Comparison of ENCODE assay signal across 16 cellular contexts in the genomic region with DNA sequence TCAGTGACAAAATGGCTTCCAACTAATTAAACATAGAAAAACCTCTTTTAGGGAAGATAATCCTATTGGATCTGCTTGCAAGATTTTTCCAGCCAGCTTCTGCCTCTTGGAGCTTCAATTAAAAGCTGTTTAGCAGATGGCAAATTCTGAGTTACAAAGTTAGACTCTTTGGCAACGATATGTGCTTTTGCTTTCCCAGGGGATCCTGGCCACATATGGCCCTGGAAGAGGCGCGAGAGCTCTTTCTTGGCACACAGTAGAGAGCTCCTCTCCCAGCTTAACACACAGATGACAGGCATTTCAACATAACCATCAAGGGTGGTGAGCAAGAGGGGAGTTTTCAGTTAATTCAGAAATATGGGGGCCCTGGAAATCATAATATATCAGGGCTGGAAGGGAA. TPM values are rescaled to one million over a fixed set of nuclear protein-coding genes. Genes with fewer than 3 reads are reported as not detected.
DNase-seq lines count a peak whose midpoint lies in the region; ATAC-seq, FAIRE-seq and TF ChIP-seq lines count a peak whose summit lies in the region.
"Had no signal": no experiment of that assay in that cellular context is flagged by ENCODE, and none has a peak within 500 bp of the region (broad histone marks: within the 10 kb centered on the region; RNA-seq: fewer than 3 reads in every experiment).

No MANE protein-coding gene starts in this region.

- no peak overlapping the region for H3K4me3 Mint-ChIP-seq in mesothelial cell of epicardium
- H3K4me3 Mint-ChIP-seq in activated naive CD8-positive, alpha-beta T cell treated with anti-CD3 and anti-CD28 coated beads for 36 hours = no peak overlapping the region
- H3K4me3 Mint-ChIP-seq: activated T-cell treated with anti-CD3 and anti-CD28 coated beads, Interleukin-2, amount 50 U/mL, for 72 hours; HFFc6; IgD-negative memory B cell; immature natural killer cell; nephron had no signal

- no peak for ATAC-seq in HG02885 (IDR thresholded peaks at IDR 0.05; ENCODE audit: poor library complexity, unreplicated experiment)
- ATAC-seq in GM18519 (IDR thresholded peaks at IDR 0.05; ENCODE audit: low FRiP score, unreplicated experiment) = no peak
- ATAC-seq: activated T-cell treated with anti-CD3 and anti-CD28 coated beads, Interleukin-2, amount 50 U/mL, for 72 hours had no signal

- H3K4me1 Mint-ChIP-seq in mesothelial cell of epicardium = no peaks in the 10 kb centered on the region
- no peaks in the 10 kb centered on the region for H3K4me1 Mint-ChIP-seq in activated naive CD8-positive, alpha-beta T cell treated with anti-CD3 and anti-CD28 coated beads for 36 hours
- H3K4me1 Mint-ChIP-seq: IgD-negative memory B cell, immature natural killer cell had no signal

- peak; percentile 80 for FAIRE-seq in D721Med (lab: Jason Lieb, UNC)

- no peak for TF ChIP-seq POLR2A in Peyer's patch (IDR thresholded peaks at IDR 0.05)

- H3K9me3 ChIP-seq in Peyer's patch = peaks cover 0 to 4% (median 0%) of the 10 kb centered on the region in 4 donors

- TF ChIP-seq CTCF in D721Med (IDR thresholded peaks at IDR 0.05; ENCODE audit: insufficient read depth, missing control alignments) = no peak
- TF ChIP-seq CTCF in Peyer's patch (IDR thresholded peaks at IDR 0.05) = no peak
- no peak for TF ChIP-seq CTCF in foreskin fibroblast (IDR thresholded peaks at IDR 0.05; ENCODE audit: low read depth, low read length)
- no peak for TF ChIP-seq CTCF in mesothelial cell of epicardium (IDR thresholded peaks at IDR 0.05; ENCODE audit: unreplicated experiment)

- H3K4me3 ChIP-seq in Peyer's patch (no peak overlapping the region), foreskin fibroblast (ENCODE audit: low read depth in 1 of 2, low read length in 2 of 2) (no peak overlapping the region)

- no peak for DNase-seq in D721Med (ENCODE audit: insufficient read length, low spot score)
- no peak for DNase-seq in Peyer's patch
- DNase-seq in foreskin fibroblast = peak; percentile 57 to 76
- DNase-seq in pons (ENCODE audit: low spot score) = peak; percentile 31
- no peak for DNase-seq in mesothelial cell of epicardium (ENCODE audit: low spot score in 2 of 2, unreplicated experiment in 2 of 2)
- DNase-seq in activated naive CD8-positive, alpha-beta T cell treated with anti-CD3 and anti-CD28 coated beads for 36 hours = no peak
- DNase-seq: activated CD4-positive, CD25-positive, alpha-beta regulatory T cell; activated T-cell treated with anti-CD3 and anti-CD28 coated beads, Interleukin-2, amount 50 U/mL, for 72 hours; HFFc6; immature natural killer cell; NCI-H1436 treated with DMSO at 0.1 percent for 48 hours; SW 1271 had no signal

- H3K9me3 Mint-ChIP-seq in mesothelial cell of epicardium = peaks cover 9% of the 10 kb centered on the region
- peaks cover 7% of the 10 kb centered on the region for H3K9me3 Mint-ChIP-seq in activated naive CD8-positive, alpha-beta T cell treated with anti-CD3 and anti-CD28 coated beads for 36 hours
- H3K9me3 Mint-ChIP-seq: immature natural killer cell had no signal

- H3K36me3 ChIP-seq in Peyer's patch = no peaks in the 10 kb centered on the region

- H3K27ac Mint-ChIP-seq in mesothelial cell of epicardium = no peak overlapping the region
- H3K27ac Mint-ChIP-seq in activated naive CD8-positive, alpha-beta T cell treated with anti-CD3 and anti-CD28 coated beads for 36 hours = no peak overlapping the region
- H3K27ac Mint-ChIP-seq: activated T-cell treated with anti-CD3 and anti-CD28 coated beads, Interleukin-2, amount 50 U/mL, for 72 hours; HFFc6; IgD-negative memory B cell; immature natural killer cell had no signal

- H3K27ac ChIP-seq in Peyer's patch = peak overlapping the region in 3 of 4 donors; percentile 5 to 44 (median 22)

- peaks cover 0 to 8% (median 0%) of the 10 kb centered on the region in 4 donors for H3K4me1 ChIP-seq in Peyer's patch

- no peaks in the 10 kb centered on the region for H3K27me3 ChIP-seq in Peyer's patch

- no peaks in the 10 kb centered on the region for H3K36me3 Mint-ChIP-seq in mesothelial cell of epicardium
- H3K36me3 Mint-ChIP-seq in activated naive CD8-positive, alpha-beta T cell treated with anti-CD3 and anti-CD28 coated beads for 36 hours = peaks cover 5% of the 10 kb centered on the region

- H3K27me3 Mint-ChIP-seq in mesothelial cell of epicardium (ENCODE audit: low read depth) = no peaks in the 10 kb centered on the region
- no peaks in the 10 kb centered on the region for H3K27me3 Mint-ChIP-seq in activated naive CD8-positive, alpha-beta T cell treated with anti-CD3 and anti-CD28 coated beads for 36 hours

RNA-seq across cellular contexts. Expression of a gene that starts 41.6 kb away (rescaled TPM):
- 100 to 1,000 TPM in 2 of 4 donors, 10 to 100 TPM in 2; 18.6 to 196 (median 89.0) TPM for total RNA-seq in Peyer's patch
- total RNA-seq in mesothelial cell of epicardium = 0.07 to 0.13 TPM (median 0.11 TPM) in 3 replicates
- not detected for total RNA-seq in activated naive CD8-positive, alpha-beta T cell treated with anti-CD3 and anti-CD28 coated beads for 36 hours

Comparison
In these comparisons a context has a peak if more than half of its experiments do, and no peak if none do; other contexts are left out.
1. DNase-seq: peak in foreskin fibroblast (2 of 2) and pons (single experiment); none in D721Med (single experiment), Peyer's patch (0 of 3), mesothelial cell of epicardium (0 of 2) and activated naive CD8-positive, alpha-beta T cell treated with anti-CD3 and anti-CD28 coated beads for 36 hours (single experiment).
2. RNA of a gene that starts 41.6 kb away (total RNA-seq): 18.6 to 196 TPM in Peyer's patch; 0.07 to 0.13 TPM in mesothelial cell of epicardium and not detected in activated naive CD8-positive, alpha-beta T cell treated with anti-CD3 and anti-CD28 coated beads for 36 hours; every median in the first group is over 10 times any median in the second.